Comparison of ENCODE assay signal across 7 cellular contexts in the genomic region with DNA sequence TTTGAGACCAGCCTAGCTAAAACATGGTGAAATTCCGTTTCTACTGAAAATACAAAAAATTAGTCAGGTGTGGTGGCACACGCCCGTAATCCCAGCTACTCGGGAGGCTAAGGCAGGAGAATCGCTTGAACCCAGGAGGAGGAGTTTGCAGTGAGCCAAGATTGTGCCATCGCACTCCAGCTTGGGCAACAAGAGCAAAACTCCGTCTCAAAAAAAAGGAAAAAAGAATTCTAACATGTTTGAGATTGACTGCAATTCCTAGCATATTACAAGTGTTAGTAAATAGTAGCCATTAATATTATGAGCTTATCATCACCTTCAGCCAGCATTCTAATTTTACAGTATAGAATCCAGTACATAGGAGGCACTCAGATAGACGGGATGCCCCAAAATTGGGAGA. TPM values are rescaled to one million over a fixed set of nuclear protein-coding genes. Genes with fewer than 3 reads are reported as not detected.
DNase-seq lines count a peak whose midpoint lies in the region; ATAC-seq and TF ChIP-seq lines count a peak whose summit lies in the region.
"Not testable (repeated sequence)": the region's sequence is repeated elsewhere in the genome, so short reads cannot be mapped to it uniquely, and the experiment has no call there.

No MANE protein-coding gene starts in this region.

- H4K8ac ChIP-seq in IMR-90 (ENCODE audit: low read depth in 2 of 2, low read length in 2 of 2), result 0 out of 4 replicates have a peak overlapping the region, but pooled peaks of 1 of the 2 experiments have one; percentile 98

- not testable (repeated sequence) for H3K18ac ChIP-seq in IMR-90 (ENCODE audit: low read depth, low read length)

- 100% methylated on average over 3 of the region's 8 CpGs; no CpG with 5 or more reads in 1 of the 2 experiments for WGBS in IMR-90 (ENCODE audit: extremely low coverage in 2 of 2, insufficient read length in 1 of 2), 2 experiments

- not testable (repeated sequence) for H4K91ac ChIP-seq in IMR-90 (ENCODE audit: insufficient read depth, low read depth, low read length)

- TF ChIP-seq POLR2A in IMR-90 (IDR thresholded peaks at IDR 0.05; ENCODE audit: low read depth, low read length); breast epithelium (IDR thresholded peaks at IDR 0.05): not testable (repeated sequence)

- H3K23ac ChIP-seq in IMR-90 (ENCODE audit: low read depth, low read length), result not testable (repeated sequence)

- not testable (repeated sequence) for ATAC-seq in IMR-90 (ENCODE audit: low read depth); T-helper 17 cell; foreskin keratinocyte; natural killer cell; stimulated activated effector memory CD8-positive, alpha-beta T cell treated with anti-CD3 and anti-CD28 coated beads, Interleukin-12 subunit alpha, Interleukin-12 subunit beta, amount 100 ng/mL, for 72 hours

- not testable (repeated sequence) for H3K36me3 Mint-ChIP-seq in T-helper 17 cell (ENCODE audit: low read depth); natural killer cell
- H3K36me3 Mint-ChIP-seq in stimulated activated effector memory CD8-positive, alpha-beta T cell treated with anti-CD3 and anti-CD28 coated beads, Interleukin-12 subunit alpha, Interleukin-12 subunit beta, amount 100 ng/mL, for 72 hours, result peaks cover 18% of the 10 kb centered on the region

- peak overlapping the region in 1 of 11 experiments; percentile 77; a peak in 2 of 22 replicates for H3K9ac ChIP-seq in BLaER1 treated with 17β-estradiol and CSF1 and Interleukin-3, amounts not matched to agents 10 nM and 100 nM
- H3K9ac ChIP-seq in IMR-90 (ENCODE audit: low read depth, low read length), result not testable (repeated sequence)

- H3K14ac ChIP-seq in IMR-90 (replicated peaks; ENCODE audit: low read depth, low read length), result not testable (repeated sequence)

- H3K79me1 ChIP-seq in IMR-90 (ENCODE audit: low read depth in 1 of 2, low read length in 2 of 2), result peaks cover 24 to 81% of the 10 kb centered on the region in 2 experiments

- peaks cover 50% of the 10 kb centered on the region for H3K9me1 ChIP-seq in IMR-90 (ENCODE audit: insufficient read depth, low read length)

- not testable (repeated sequence) for H2AK9ac ChIP-seq in IMR-90 (replicated peaks; ENCODE audit: low read depth, low read length, poor library complexity)

- peak overlapping the region in 9 of 11 experiments; percentile 41 to 95 (median 81); a peak in 13 of 22 replicates for H3K27ac ChIP-seq in BLaER1 treated with 17β-estradiol and CSF1 and Interleukin-3, amounts not matched to agents 10 nM and 100 nM
- H3K27ac ChIP-seq in IMR-90 (ENCODE audit: insufficient read depth, low read length), result not testable (repeated sequence)
- peak overlapping the region; percentile 89 to 96 for H3K27ac ChIP-seq in breast epithelium
- peak overlapping the region; percentile 91 for H3K27ac ChIP-seq in foreskin keratinocyte

- not testable (repeated sequence) for H3K27me3 ChIP-seq in BLaER1 treated with 17β-estradiol and CSF1 and Interleukin-3, amounts not matched to agents 10 nM and 100 nM; IMR-90 (ENCODE audit: control insufficient read depth, insufficient read depth, low read length); breast epithelium; foreskin keratinocyte

- 0 out of 2 replicates have a peak overlapping the region, but pooled peaks have one; percentile 99 for H2BK20ac ChIP-seq in IMR-90 (ENCODE audit: low read depth, low read length)

- H4K20me1 ChIP-seq in BLaER1 treated with 17β-estradiol and CSF1 and Interleukin-3, amounts not matched to agents 10 nM and 100 nM, result peaks cover 26 to 100% (median 61%) of the 10 kb centered on the region in 11 experiments; a peak in 21 of 22 replicates
- not testable (repeated sequence) for H4K20me1 ChIP-seq in IMR-90 (ENCODE audit: insufficient read depth, low read length)

- H3K4me2 ChIP-seq in BLaER1 treated with 17β-estradiol and CSF1 and Interleukin-3, amounts not matched to agents 10 nM and 100 nM, result peak overlapping the region; percentile 77 to 97 (median 91)
- H3K4me2 ChIP-seq in IMR-90 (ENCODE audit: low read depth, low read length), result not testable (repeated sequence)

- not testable (repeated sequence) for BruUV-seq in IMR-90 (replicated peaks; lab: Mats Ljungman, UMichigan)

- not testable (repeated sequence) for H3K4me3 ChIP-seq in BLaER1 treated with 17β-estradiol and CSF1 and Interleukin-3, amounts not matched to agents 10 nM and 100 nM; IMR-90 (ENCODE audit: insufficient read depth, low read depth, low read length); breast epithelium

- H3K27ac Mint-ChIP-seq in T-helper 17 cell (peak overlapping the region; percentile 90), natural killer cell (peak overlapping the region; percentile 87 to 97)
- H3K27ac Mint-ChIP-seq in stimulated activated effector memory CD8-positive, alpha-beta T cell treated with anti-CD3 and anti-CD28 coated beads, Interleukin-12 subunit alpha, Interleukin-12 subunit beta, amount 100 ng/mL, for 72 hours, result peak overlapping the region; percentile 99

- not testable (repeated sequence) for H4K5ac ChIP-seq in IMR-90 (ENCODE audit: low read depth, low read length)

- POLR2A ChIA-PET in IMR-90 (lab: Charles Lee; ENCODE audit: unreplicated experiment), result not testable (repeated sequence)

- H2BK15ac ChIP-seq in IMR-90 (ENCODE audit: low read depth, low read length), result not testable (repeated sequence)

- H3K4me1 Mint-ChIP-seq in T-helper 17 cell (peaks cover 62% of the 10 kb centered on the region), natural killer cell (peaks cover 69 to 70% of the 10 kb centered on the region in 2 donors)
- peaks cover 86% of the 10 kb centered on the region for H3K4me1 Mint-ChIP-seq in stimulated activated effector memory CD8-positive, alpha-beta T cell treated with anti-CD3 and anti-CD28 coated beads, Interleukin-12 subunit alpha, Interleukin-12 subunit beta, amount 100 ng/mL, for 72 hours

- H3K36me3 ChIP-seq in BLaER1 treated with 17β-estradiol and CSF1 and Interleukin-3, amounts not matched to agents 10 nM and 100 nM, result peaks cover 14 to 77% (median 41%) of the 10 kb centered on the region in 11 experiments; a peak in 21 of 22 replicates
- H3K36me3 ChIP-seq in IMR-90 (ENCODE audit: control insufficient read depth, insufficient read depth, low read length), result peaks cover 33% of the 10 kb centered on the region
- not testable (repeated sequence) for H3K36me3 ChIP-seq in breast epithelium

- H3K9me3 Mint-ChIP-seq in natural killer cell; stimulated activated effector memory CD8-positive, alpha-beta T cell treated with anti-CD3 and anti-CD28 coated beads, Interleukin-12 subunit alpha, Interleukin-12 subunit beta, amount 100 ng/mL, for 72 hours: not testable (repeated sequence)

- peak overlapping the region; percentile 99 for H2BK5ac ChIP-seq in IMR-90 (ENCODE audit: low read depth, low read length, poor library complexity, severe bottlenecking)

- CTCF ChIA-PET in IMR-90 (lab: Yijun Ruan, JAX), result not testable (repeated sequence)

- not testable (repeated sequence) for H2AFZ ChIP-seq in IMR-90 (replicated peaks; ENCODE audit: low read length, poor library complexity)

- not testable (repeated sequence) for TF ChIP-seq CTCF in IMR-90 (conservative IDR thresholded peaks at IDR 0.05; ENCODE audit: low read depth, low read length); breast epithelium (IDR thresholded peaks at IDR 0.05); foreskin keratinocyte (conservative IDR thresholded peaks at IDR 0.05); natural killer cell (IDR thresholded peaks at IDR 0.05)

- intact Hi-C loops in IMR-90 (cut with micrococcal nuclease); breast epithelium (cut with DNase I; ENCODE audit: low total_unique reads): not testable (repeated sequence)
- intact Hi-C loops in natural killer cell (cut with micrococcal nuclease), result loop anchor here (5.0 kb wide), 1 partner anchor 56 kb away; a partner anchor contains a TSS

- not testable (repeated sequence) for H3K27me3 Mint-ChIP-seq in T-helper 17 cell; natural killer cell (ENCODE audit: low read depth in 2 of 2)

- H2AK5ac ChIP-seq in IMR-90 (ENCODE audit: low read depth, low read length), result not testable (repeated sequence)

- not testable (repeated sequence) for DNase-seq in IMR-90; T-helper 17 cell; breast epithelium (ENCODE audit: low spot score in 2 of 2); foreskin keratinocyte; natural killer cell; stimulated activated effector memory CD8-positive, alpha-beta T cell treated with anti-CD3 and anti-CD28 coated beads, Interleukin-12 subunit alpha, Interleukin-12 subunit beta, amount 100 ng/mL, for 72 hours (ENCODE audit: low spot score in 2 of 2)

- not testable (repeated sequence) for TF ChIP-seq RAD21 in IMR-90 (IDR thresholded peaks at IDR 0.05; ENCODE audit: low read length)

- peak overlapping the region; percentile 98; the same call in 1 of the 2 replicates for H2BK120ac ChIP-seq in IMR-90 (ENCODE audit: low read depth, low read length)

- H3K4me3 Mint-ChIP-seq in T-helper 17 cell; natural killer cell; stimulated activated effector memory CD8-positive, alpha-beta T cell treated with anti-CD3 and anti-CD28 coated beads, Interleukin-12 subunit alpha, Interleukin-12 subunit beta, amount 100 ng/mL, for 72 hours: not testable (repeated sequence)

- dilution Hi-C loops in IMR-90 (cut with HindIII; ENCODE audit: low sequenced_read_pairs, unreplicated experiment), result not testable (repeated sequence)

- in situ Hi-C loops in IMR-90 (cut with MboI; ENCODE audit: low sequenced_read_pairs), result not testable (repeated sequence)

- H3K56ac ChIP-seq in IMR-90 (ENCODE audit: extremely low read depth, insufficient read depth, low read length), result not testable (repeated sequence)

- H3K4me1 ChIP-seq in BLaER1 treated with 17β-estradiol and CSF1 and Interleukin-3, amounts not matched to agents 10 nM and 100 nM, result peaks cover 100% of the 10 kb centered on the region in 10 experiments
- H3K4me1 ChIP-seq in IMR-90 (ENCODE audit: control insufficient read depth, insufficient read depth, low read length) (peaks cover 57% of the 10 kb centered on the region), breast epithelium (peaks cover 17 to 43% of the 10 kb centered on the region in 2 donors), foreskin keratinocyte (peaks cover 76% of the 10 kb centered on the region)

- H3K4ac ChIP-seq in IMR-90 (ENCODE audit: low read depth, low read length), result peak overlapping the region; percentile 100; the same call in 1 of the 2 replicates

- not testable (repeated sequence) for H3K9me3 ChIP-seq in BLaER1 treated with 17β-estradiol and CSF1 and Interleukin-3, amounts not matched to agents 10 nM and 100 nM (replicated peaks in 1 of 11); IMR-90 (ENCODE audit: control insufficient read depth, insufficient read depth, low read length); T-helper 17 cell (ENCODE audit: control insufficient read depth, low read length, poor library complexity, severe bottlenecking); breast epithelium

RNA-seq across cellular contexts. Expression of a gene that starts 57.9 kb away (rescaled TPM):
- total RNA-seq in IMR-90 (2012; rRNA removed), result 71.0 and 71.1 TPM in 2 replicates
- 177 and 194 TPM in 2 replicates for polyA plus RNA-seq in IMR-90 (2012; rRNA removed)
- polyA plus RNA-seq in IMR-90 (2012; cell fraction: cytosol; rRNA removed), result 153 and 181 TPM in 2 replicates
- polyA plus RNA-seq in IMR-90 (2012; cell fraction: nucleus; rRNA removed; ENCODE audit: low replicate concordance), result 378 and 409 TPM in 2 replicates
- total RNA-seq in T-helper 17 cell, result 10 to 100 TPM; 79.8 to 82.9 TPM
- 10 to 100 TPM; 22.5 to 44.6 (median 33.4) TPM for total RNA-seq in breast epithelium
- total RNA-seq in foreskin keratinocyte, result 49.9 and 57.4 TPM in 2 replicates
- 27.2 and 29.4 TPM in 2 replicates for polyA plus RNA-seq in foreskin keratinocyte
- total RNA-seq in natural killer cell, result 10 to 100 TPM; 47.1 to 72.6 (median 63.0) TPM
